ENCODE assay signal across 1 cellular context in the genomic region with DNA sequence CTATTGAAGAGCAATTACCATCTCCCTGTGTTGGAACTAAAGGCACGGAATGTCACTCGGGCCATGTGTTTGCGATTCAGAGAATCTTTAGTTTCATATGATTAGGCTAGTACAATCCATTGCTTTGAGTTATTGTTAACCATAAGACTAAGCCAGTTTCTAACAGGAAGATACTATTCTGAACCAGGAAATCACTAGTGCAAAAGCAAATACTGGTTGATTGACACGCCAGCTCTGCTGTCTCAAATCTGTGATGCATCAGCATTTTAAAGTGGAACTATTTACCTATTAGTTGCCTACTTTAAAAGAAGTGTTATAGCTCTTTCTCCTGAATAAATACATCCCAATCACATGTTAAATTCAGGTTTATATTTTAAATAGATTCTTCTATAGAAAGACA.
TF ChIP-seq lines count a peak whose summit lies in the region.

No MANE protein-coding gene starts in this region.

TF ChIP-seq in K562, 482 proteins besides CTCF, POLR2A, EP300 and RAD21:
- TF ChIP-seq, protein P1, sequence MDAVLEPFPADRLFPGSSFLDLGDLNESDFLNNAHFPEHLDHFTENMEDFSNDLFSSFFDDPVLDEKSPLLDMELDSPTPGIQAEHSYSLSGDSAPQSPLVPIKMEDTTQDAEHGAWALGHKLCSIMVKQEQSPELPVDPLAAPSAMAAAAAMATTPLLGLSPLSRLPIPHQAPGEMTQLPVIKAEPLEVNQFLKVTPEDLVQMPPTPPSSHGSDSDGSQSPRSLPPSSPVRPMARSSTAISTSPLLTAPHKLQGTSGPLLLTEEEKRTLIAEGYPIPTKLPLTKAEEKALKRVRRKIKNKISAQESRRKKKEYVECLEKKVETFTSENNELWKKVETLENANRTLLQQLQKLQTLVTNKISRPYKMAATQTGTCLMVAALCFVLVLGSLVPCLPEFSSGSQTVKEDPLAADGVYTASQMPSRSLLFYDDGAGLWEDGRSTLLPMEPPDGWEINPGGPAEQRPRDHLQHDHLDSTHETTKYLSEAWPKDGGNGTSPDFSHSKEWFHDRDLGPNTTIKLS (IDR thresholded peaks at IDR 0.05; ENCODE audit: borderline replicate concordance, low read depth): no peak
- TF ChIP-seq, protein P2, sequence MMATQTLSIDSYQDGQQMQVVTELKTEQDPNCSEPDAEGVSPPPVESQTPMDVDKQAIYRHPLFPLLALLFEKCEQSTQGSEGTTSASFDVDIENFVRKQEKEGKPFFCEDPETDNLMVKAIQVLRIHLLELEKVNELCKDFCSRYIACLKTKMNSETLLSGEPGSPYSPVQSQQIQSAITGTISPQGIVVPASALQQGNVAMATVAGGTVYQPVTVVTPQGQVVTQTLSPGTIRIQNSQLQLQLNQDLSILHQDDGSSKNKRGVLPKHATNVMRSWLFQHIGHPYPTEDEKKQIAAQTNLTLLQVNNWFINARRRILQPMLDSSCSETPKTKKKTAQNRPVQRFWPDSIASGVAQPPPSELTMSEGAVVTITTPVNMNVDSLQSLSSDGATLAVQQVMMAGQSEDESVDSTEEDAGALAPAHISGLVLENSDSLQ (IDR thresholded peaks at IDR 0.05): peak; percentile 67
- TF ChIP-seq DDX20 (tag; IDR thresholded peaks at IDR 0.05; ENCODE audit: low read depth): no peak
